In the genomic region with DNA sequence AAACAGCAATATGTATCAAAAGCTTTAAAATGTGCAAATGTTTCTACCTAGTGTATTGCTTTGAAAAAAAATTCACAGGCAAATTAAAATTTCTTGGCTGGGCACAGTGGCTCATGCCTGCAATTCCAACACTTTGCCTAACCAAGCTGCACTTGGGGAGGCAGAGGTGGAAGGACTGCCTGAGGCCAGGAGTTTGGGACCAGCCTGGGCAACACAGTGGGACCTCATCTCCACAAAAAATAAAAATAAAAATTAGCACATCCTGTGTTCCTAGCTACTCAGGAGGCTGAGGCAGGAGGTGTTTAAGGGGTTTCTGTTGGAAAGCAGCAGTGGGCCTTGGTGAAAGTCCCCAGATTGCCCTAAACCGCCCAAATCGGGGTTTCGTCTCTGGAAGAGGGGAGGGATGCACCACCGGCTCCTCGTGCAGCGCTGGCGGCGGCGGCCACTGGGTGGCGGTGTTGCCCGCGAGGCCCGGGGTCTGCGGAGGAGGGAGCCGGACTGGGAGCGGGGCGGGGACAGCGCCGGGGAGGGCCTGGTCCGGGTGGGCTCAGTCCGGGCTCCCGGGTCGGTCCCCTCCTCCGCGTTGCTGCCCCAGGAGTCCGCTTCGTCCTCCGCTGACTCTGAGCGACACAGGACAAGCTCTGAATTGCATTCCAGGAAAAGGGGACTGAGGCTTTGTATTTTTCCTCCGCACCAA, we compare ENCODE assay signal across 8 cellular contexts.
DNase-seq lines count a peak whose midpoint lies in the region; ATAC-seq and TF ChIP-seq lines count a peak whose summit lies in the region.

No MANE protein-coding gene starts in this region.

- H3K27me3 ChIP-seq in HUES6 (ENCODE audit: control insufficient read depth, insufficient read depth, low read length) = peaks cover 3% of the 10 kb centered on the region; the same call in 1 of the 2 replicates

- peaks cover 17% of the 10 kb centered on the region for H3K4me1 ChIP-seq in HUES6 (ENCODE audit: control insufficient read depth, insufficient read depth, low read length)

- H3K9ac ChIP-seq in HUES6 (ENCODE audit: low read length) = peak overlapping the region; percentile 53

- H3K9me3 ChIP-seq in HUES6 (ENCODE audit: control insufficient read depth, insufficient read depth, low read depth, low read length) = peaks cover 9% of the 10 kb centered on the region

- no peaks in the 10 kb centered on the region for H3K36me3 ChIP-seq in HUES6 (ENCODE audit: control insufficient read depth, insufficient read depth, low read length)

- peak; percentile 72 for TF ChIP-seq CTCF in coronary artery (IDR thresholded peaks at IDR 0.05)

- H3K27ac ChIP-seq in HUES6 (ENCODE audit: low read depth, low read length) (0 out of 2 replicates have a peak overlapping the region, but pooled peaks have one; percentile 22), coronary artery (no peak overlapping the region)

- H3K4me3 ChIP-seq in HUES6 (ENCODE audit: low read depth, low read length) = peak overlapping the region; percentile 69
- H3K4me3 ChIP-seq in coronary artery = peak overlapping the region; percentile 68

- ATAC-seq in GM19467 (IDR thresholded peaks at IDR 0.05; ENCODE audit: unreplicated experiment) = peak; percentile 83
- peak; percentile 99 for ATAC-seq in left lobe of liver

- DNase-seq in COLO829 (ENCODE audit: low spot score) (peak; percentile 72), coronary artery (ENCODE audit: low spot score) (peak; percentile 67), left lobe of liver (ENCODE audit: low spot score) (peak; percentile 73), amniotic stem cell (lab: John Stamatoyannopoulos, UW) (no peak)
- DNase-seq in activated CD4-positive, CD25-positive, alpha-beta regulatory T cell treated with anti-CD3 and anti-CD28 coated beads, Interleukin-2, amount 50 U/mL, for 72 hours = peak; percentile 63
- DNase-seq in stimulated activated CD4-positive, alpha-beta T cell treated with anti-CD3 and anti-CD28 coated beads, Interleukin-1b, Interleukin-23, amount 100 ng/mL, for 48 hours = peak; percentile 52
